Comparison of ENCODE assay signal across 1 cellular context in genomic region chr2:162582357-162582798, GRCh38.
TF ChIP-seq lines count a peak whose summit lies in the region.

No MANE protein-coding gene starts in this region.

TF ChIP-seq in HepG2, 621 proteins besides CTCF, POLR2A, EP300 and RAD21 (continued from another document and continues in another):
- TF ChIP-seq ZNF510 (CRISPR knock-in tag; IDR thresholded peaks at IDR 0.05; ENCODE audit: low read depth) (no peak), PATZ1 (CRISPR knock-in tag; IDR thresholded peaks at IDR 0.05) (peak; percentile 95), FOXA3 (CRISPR knock-in tag; IDR thresholded peaks at IDR 0.05) (peak; percentile 100), THYN1 (CRISPR knock-in tag; IDR thresholded peaks at IDR 0.05; ENCODE audit: borderline replicate concordance, low read depth) (no peak), ZNF446 (CRISPR knock-in tag; IDR thresholded peaks at IDR 0.05) (no peak), DBP (CRISPR knock-in tag; IDR thresholded peaks at IDR 0.05; ENCODE audit: not compliant biosample characterization) (no peak), NBN (conservative IDR thresholded peaks at IDR 0.05) (no peak), ZNF660 (CRISPR knock-in tag; IDR thresholded peaks at IDR 0.05; ENCODE audit: borderline replicate concordance, low read depth) (no peak), CREBL2 (CRISPR knock-in tag; IDR thresholded peaks at IDR 0.05; ENCODE audit: borderline replicate concordance) (no peak), ZFYVE20 (CRISPR knock-in tag; IDR thresholded peaks at IDR 0.05; ENCODE audit: borderline replicate concordance, low read depth) (no peak), MEF2D (CRISPR knock-in tag; IDR thresholded peaks at IDR 0.05) (peak; percentile 100), ELF3 (CRISPR knock-in tag; IDR thresholded peaks at IDR 0.05) (peak; percentile 98), ZMYM2 (CRISPR knock-in tag; IDR thresholded peaks at IDR 0.05) (no peak), ARNT2 (CRISPR knock-in tag; IDR thresholded peaks at IDR 0.05; ENCODE audit: low read depth) (peak; percentile 87; the same call in 1 of the 2 replicates), ZNF329 (CRISPR knock-in tag; IDR thresholded peaks at IDR 0.05; ENCODE audit: low read depth) (peak; percentile 54; the same call in 1 of the 2 replicates), GFI1 (CRISPR knock-in tag; IDR thresholded peaks at IDR 0.05; ENCODE audit: borderline replicate concordance) (peak; percentile 97), REPIN1 (CRISPR knock-in tag; IDR thresholded peaks at IDR 0.05; ENCODE audit: borderline replicate concordance, low read depth) (peak; percentile 98), SMYD3 (CRISPR knock-in tag; IDR thresholded peaks at IDR 0.05) (peak; percentile 91; the same call in 1 of the 2 replicates), HNF4G (IDR thresholded peaks at IDR 0.05; ENCODE audit: borderline replicate concordance, low read depth, low read length) (peak; percentile 66; the same call in 1 of the 2 replicates), HNF4G (CRISPR knock-in tag; IDR thresholded peaks at IDR 0.05; ENCODE audit: borderline replicate concordance, low read depth) (peak; percentile 91; the same call in 1 of the 2 replicates), ZBTB43 (CRISPR knock-in tag; conservative IDR thresholded peaks at IDR 0.05) (peak; percentile 94), ZMYM4 (CRISPR knock-in tag; IDR thresholded peaks at IDR 0.05) (peak; percentile 99), RXRB (CRISPR knock-in tag; IDR thresholded peaks at IDR 0.05; ENCODE audit: borderline replicate concordance) (peak; percentile 100), JUND (CRISPR knock-in tag; IDR thresholded peaks at IDR 0.05) (peak; percentile 99), ZNF615 (CRISPR knock-in tag; IDR thresholded peaks at IDR 0.05; ENCODE audit: borderline replicate concordance) (0 out of 2 replicates have a peak, but pooled peaks have one; percentile 69), MED13 (CRISPR knock-in tag; IDR thresholded peaks at IDR 0.05) (0 out of 2 replicates have a peak, but pooled peaks have one; percentile 30), MIER3 (CRISPR knock-in tag; IDR thresholded peaks at IDR 0.05; ENCODE audit: borderline replicate concordance) (peak; percentile 100), SETDB1 (CRISPR knock-in tag; IDR thresholded peaks at IDR 0.05; ENCODE audit: borderline replicate concordance) (no peak), ZSCAN21 (CRISPR knock-in tag; IDR thresholded peaks at IDR 0.05; ENCODE audit: borderline replicate concordance) (peak; percentile 94), ZFP1 (CRISPR knock-in tag; IDR thresholded peaks at IDR 0.05) (peak; percentile 97), RBM39 (IDR thresholded peaks at IDR 0.05; ENCODE audit: low read depth, low read length, poor library complexity, severe bottlenecking) (no peak), HDAC1 (CRISPR knock-in tag; IDR thresholded peaks at IDR 0.05) (peak; percentile 100), ZNF644 (CRISPR knock-in tag; IDR thresholded peaks at IDR 0.05; ENCODE audit: low read depth) (peak; percentile 81), ATRX (CRISPR knock-in tag; IDR thresholded peaks at IDR 0.05; ENCODE audit: borderline replicate concordance) (no peak), SPEN (CRISPR knock-in tag; IDR thresholded peaks at IDR 0.05; ENCODE audit: low read depth) (peak; percentile 87; the same call in 1 of the 2 replicates), MZF1 (CRISPR knock-in tag; IDR thresholded peaks at IDR 0.05; ENCODE audit: borderline replicate concordance) (no peak), SMARCC2 (IDR thresholded peaks at IDR 0.05) (peak; percentile 66; the same call in 1 of the 2 replicates), ZFP91 (CRISPR knock-in tag; IDR thresholded peaks at IDR 0.05; ENCODE audit: borderline replicate concordance) (peak; percentile 30; the same call in 1 of the 2 replicates), CENPX (CRISPR knock-in tag; IDR thresholded peaks at IDR 0.05) (no peak), FOXK1 (CRISPR knock-in tag; IDR thresholded peaks at IDR 0.05; ENCODE audit: borderline replicate concordance, low read depth) (peak; percentile 100), DNMT1 (CRISPR knock-in tag; IDR thresholded peaks at IDR 0.05) (no peak), CHD2 (IDR thresholded peaks at IDR 0.05; ENCODE audit: low read depth, low read length) (0 out of 2 replicates have a peak, but pooled peaks have one; percentile 45), ASH2L (IDR thresholded peaks at IDR 0.05; ENCODE audit: insufficient read length, low read depth, low read length) (peak; percentile 83), DR1 (CRISPR knock-in tag; IDR thresholded peaks at IDR 0.05) (no peak), ZZZ3 (CRISPR knock-in tag; IDR thresholded peaks at IDR 0.05; ENCODE audit: borderline replicate concordance) (no peak), MLLT10 (CRISPR knock-in tag; IDR thresholded peaks at IDR 0.05) (no peak), ZNF335 (CRISPR knock-in tag; IDR thresholded peaks at IDR 0.05) (peak; percentile 88), ZMYM3 (CRISPR knock-in tag; IDR thresholded peaks at IDR 0.05) (peak; percentile 95), ZNF543 (CRISPR knock-in tag; IDR thresholded peaks at IDR 0.05) (no peak), ZFP37 (CRISPR knock-in tag; IDR thresholded peaks at IDR 0.05; ENCODE audit: borderline replicate concordance) (peak; percentile 84; the same call in 1 of the 2 replicates), ZNF232 (CRISPR knock-in tag; IDR thresholded peaks at IDR 0.05; ENCODE audit: borderline replicate concordance) (peak; percentile 85; the same call in 1 of the 2 replicates), SKI (IDR thresholded peaks at IDR 0.05; ENCODE audit: partially characterized antibody) (peak; percentile 94)
- TF ChIP-seq, protein P1, sequence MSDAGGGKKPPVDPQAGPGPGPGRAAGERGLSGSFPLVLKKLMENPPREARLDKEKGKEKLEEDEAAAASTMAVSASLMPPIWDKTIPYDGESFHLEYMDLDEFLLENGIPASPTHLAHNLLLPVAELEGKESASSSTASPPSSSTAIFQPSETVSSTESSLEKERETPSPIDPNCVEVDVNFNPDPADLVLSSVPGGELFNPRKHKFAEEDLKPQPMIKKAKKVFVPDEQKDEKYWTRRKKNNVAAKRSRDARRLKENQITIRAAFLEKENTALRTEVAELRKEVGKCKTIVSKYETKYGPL (CRISPR knock-in tag; IDR thresholded peaks at IDR 0.05): no peak
- TF ChIP-seq, protein P2, sequence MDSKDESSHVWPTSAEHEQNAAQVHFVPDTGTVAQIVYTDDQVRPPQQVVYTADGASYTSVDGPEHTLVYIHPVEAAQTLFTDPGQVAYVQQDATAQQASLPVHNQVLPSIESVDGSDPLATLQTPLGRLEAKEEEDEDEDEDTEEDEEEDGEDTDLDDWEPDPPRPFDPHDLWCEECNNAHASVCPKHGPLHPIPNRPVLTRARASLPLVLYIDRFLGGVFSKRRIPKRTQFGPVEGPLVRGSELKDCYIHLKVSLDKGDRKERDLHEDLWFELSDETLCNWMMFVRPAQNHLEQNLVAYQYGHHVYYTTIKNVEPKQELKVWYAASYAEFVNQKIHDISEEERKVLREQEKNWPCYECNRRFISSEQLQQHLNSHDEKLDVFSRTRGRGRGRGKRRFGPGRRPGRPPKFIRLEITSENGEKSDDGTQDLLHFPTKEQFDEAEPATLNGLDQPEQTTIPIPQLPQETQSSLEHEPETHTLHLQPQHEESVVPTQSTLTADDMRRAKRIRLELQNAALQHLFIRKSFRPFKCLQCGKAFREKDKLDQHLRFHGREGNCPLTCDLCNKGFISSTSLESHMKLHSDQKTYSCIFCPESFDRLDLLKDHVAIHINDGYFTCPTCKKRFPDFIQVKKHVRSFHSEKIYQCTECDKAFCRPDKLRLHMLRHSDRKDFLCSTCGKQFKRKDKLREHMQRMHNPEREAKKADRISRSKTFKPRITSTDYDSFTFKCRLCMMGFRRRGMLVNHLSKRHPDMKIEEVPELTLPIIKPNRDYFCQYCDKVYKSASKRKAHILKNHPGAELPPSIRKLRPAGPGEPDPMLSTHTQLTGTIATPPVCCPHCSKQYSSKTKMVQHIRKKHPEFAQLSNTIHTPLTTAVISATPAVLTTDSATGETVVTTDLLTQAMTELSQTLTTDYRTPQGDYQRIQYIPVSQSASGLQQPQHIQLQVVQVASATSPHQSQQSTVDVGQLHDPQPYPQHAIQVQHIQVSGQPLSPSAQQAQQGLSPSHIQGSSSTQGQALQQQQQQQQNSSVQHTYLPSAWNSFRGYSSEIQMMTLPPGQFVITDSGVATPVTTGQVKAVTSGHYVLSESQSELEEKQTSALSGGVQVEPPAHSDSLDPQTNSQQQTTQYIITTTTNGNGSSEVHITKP (CRISPR knock-in tag; IDR thresholded peaks at IDR 0.05; ENCODE audit: low read depth): peak; percentile 92
- TF ChIP-seq, protein P3, sequence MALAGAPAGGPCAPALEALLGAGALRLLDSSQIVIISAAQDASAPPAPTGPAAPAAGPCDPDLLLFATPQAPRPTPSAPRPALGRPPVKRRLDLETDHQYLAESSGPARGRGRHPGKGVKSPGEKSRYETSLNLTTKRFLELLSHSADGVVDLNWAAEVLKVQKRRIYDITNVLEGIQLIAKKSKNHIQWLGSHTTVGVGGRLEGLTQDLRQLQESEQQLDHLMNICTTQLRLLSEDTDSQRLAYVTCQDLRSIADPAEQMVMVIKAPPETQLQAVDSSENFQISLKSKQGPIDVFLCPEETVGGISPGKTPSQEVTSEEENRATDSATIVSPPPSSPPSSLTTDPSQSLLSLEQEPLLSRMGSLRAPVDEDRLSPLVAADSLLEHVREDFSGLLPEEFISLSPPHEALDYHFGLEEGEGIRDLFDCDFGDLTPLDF (CRISPR knock-in tag; IDR thresholded peaks at IDR 0.05): no peak; the same call in 1 of the 2 replicates
- TF ChIP-seq, protein P4, sequence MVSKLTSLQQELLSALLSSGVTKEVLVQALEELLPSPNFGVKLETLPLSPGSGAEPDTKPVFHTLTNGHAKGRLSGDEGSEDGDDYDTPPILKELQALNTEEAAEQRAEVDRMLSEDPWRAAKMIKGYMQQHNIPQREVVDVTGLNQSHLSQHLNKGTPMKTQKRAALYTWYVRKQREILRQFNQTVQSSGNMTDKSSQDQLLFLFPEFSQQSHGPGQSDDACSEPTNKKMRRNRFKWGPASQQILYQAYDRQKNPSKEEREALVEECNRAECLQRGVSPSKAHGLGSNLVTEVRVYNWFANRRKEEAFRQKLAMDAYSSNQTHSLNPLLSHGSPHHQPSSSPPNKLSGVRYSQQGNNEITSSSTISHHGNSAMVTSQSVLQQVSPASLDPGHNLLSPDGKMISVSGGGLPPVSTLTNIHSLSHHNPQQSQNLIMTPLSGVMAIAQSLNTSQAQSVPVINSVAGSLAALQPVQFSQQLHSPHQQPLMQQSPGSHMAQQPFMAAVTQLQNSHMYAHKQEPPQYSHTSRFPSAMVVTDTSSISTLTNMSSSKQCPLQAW (CRISPR knock-in tag; IDR thresholded peaks at IDR 0.05): peak; percentile 99
- TF ChIP-seq, protein P5, sequence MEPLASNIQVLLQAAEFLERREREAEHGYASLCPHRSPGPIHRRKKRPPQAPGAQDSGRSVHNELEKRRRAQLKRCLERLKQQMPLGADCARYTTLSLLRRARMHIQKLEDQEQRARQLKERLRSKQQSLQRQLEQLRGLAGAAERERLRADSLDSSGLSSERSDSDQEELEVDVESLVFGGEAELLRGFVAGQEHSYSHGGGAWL (CRISPR knock-in tag; IDR thresholded peaks at IDR 0.05): peak; percentile 60; the same call in 1 of the 2 replicates
- TF ChIP-seq, protein P6, sequence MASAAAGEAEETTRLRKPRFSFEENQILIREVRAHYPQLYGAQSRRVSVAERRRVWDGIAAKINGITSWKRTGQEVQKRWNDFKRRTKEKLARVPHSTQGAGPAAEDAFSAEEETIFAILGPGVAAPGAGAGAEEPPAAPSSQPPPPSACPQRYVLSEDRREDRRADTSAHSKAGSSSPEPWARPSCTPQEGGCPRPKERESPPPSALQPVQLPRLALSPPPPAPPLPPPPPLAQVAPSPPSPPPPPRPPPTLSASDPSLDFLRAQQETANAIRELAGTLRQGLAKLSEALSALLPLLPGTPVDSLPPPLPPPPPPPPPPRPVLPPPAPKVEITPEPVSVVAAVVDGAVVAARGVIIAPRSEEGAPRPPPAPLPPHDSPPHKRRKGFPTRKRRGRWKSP (CRISPR knock-in tag; IDR thresholded peaks at IDR 0.05): peak; percentile 94; the same call in 1 of the 2 replicates
